8 cellular contexts compared by ENCODE assay signal in genomic region chr15:77118787-77119410, GRCh38. TPM values are rescaled to one million over a fixed set of nuclear protein-coding genes. Genes with fewer than 3 reads are reported as not detected.
DNase-seq lines count a peak whose midpoint lies in the region; ATAC-seq and TF ChIP-seq lines count a peak whose summit lies in the region.

No MANE protein-coding gene starts in this region.

- H3K79me2 ChIP-seq in osteoblast (ENCODE audit: insufficient read depth, low read length): peaks cover 42% of the 10 kb centered on the region

- TF ChIP-seq CTCF in GM13976 (IDR thresholded peaks at IDR 0.05; ENCODE audit: borderline replicate concordance, control extremely low read depth, extremely low read depth, insufficient read depth, missing control alignments): peak; percentile 78
- peak; percentile 82 for TF ChIP-seq CTCF in fibroblast of villous mesenchyme (IDR thresholded peaks at IDR 0.05; ENCODE audit: insufficient read depth, low read depth, low read length)
- TF ChIP-seq CTCF in osteoblast (IDR thresholded peaks at IDR 0.05; ENCODE audit: extremely low read depth, low read depth, low read length): peak; percentile 87

- H3K4me3 ChIP-seq in fibroblast of villous mesenchyme (ENCODE audit: low read depth, low read length): no peak overlapping the region
- H3K4me3 ChIP-seq in osteoblast (ENCODE audit: insufficient read depth, low read length): no peak overlapping the region

- H4K20me1 ChIP-seq in osteoblast (ENCODE audit: insufficient read depth, low read length): peaks cover 14% of the 10 kb centered on the region

- DNase-seq in Ammon's horn (ENCODE audit: low spot score) (peak; percentile 88), GM13976 (ENCODE audit: low spot score) (peak; percentile 53), NCI-H2196 treated with DMSO at 0.1 percent for 48 hours (lab: John Stamatoyannopoulos, UW; ENCODE audit: unreplicated experiment) (peak; percentile 4), fibroblast of villous mesenchyme (ENCODE audit: low read depth) (peak; percentile 82), osteoblast (ENCODE audit: insufficient read length, low spot score, missing footprints) (no peak)
- DNase-seq in activated CD4-positive, alpha-beta T cell treated with anti-CD3 and anti-CD28 coated beads, Interleukin-2, amount 50 U/mL, for 48 hours: peak; percentile 13 to 23

- H3K27ac ChIP-seq in osteoblast (ENCODE audit: low read depth, low read length): peak overlapping the region; percentile 30

- H2AFZ ChIP-seq in osteoblast (ENCODE audit: low read length): no peak overlapping the region

- peaks cover 11% of the 10 kb centered on the region for H3K36me3 ChIP-seq in osteoblast (ENCODE audit: insufficient read depth, low read length)

- ATAC-seq in GM21825 (IDR thresholded peaks at IDR 0.05; ENCODE audit: unreplicated experiment): no peak
- no peak for ATAC-seq in HG03565 (IDR thresholded peaks at IDR 0.05; ENCODE audit: unreplicated experiment)

- no peaks in the 10 kb centered on the region for H3K27me3 ChIP-seq in osteoblast (ENCODE audit: insufficient read depth, low read length)

- H3K4me2 ChIP-seq in osteoblast (ENCODE audit: insufficient read depth, low read length): peak overlapping the region; percentile 37

- peaks cover 18% of the 10 kb centered on the region for H3K4me1 ChIP-seq in osteoblast (ENCODE audit: insufficient read depth, low read length)

- in situ Hi-C loops in GM13976 (cut with MboI; ENCODE audit: low sequenced_read_pairs, unreplicated experiment): loop anchor here (5.0 to 10.0 kb wide), 2 partner anchors 373 to 426 kb away; no protein-coding TSS in a partner anchor

- no peaks in the 10 kb centered on the region for H3K9me3 ChIP-seq in osteoblast (ENCODE audit: low read depth, low read length)

RNA-seq across cellular contexts. Expression of gene TSPAN3, which starts 48.0 kb away (rescaled TPM):
- total RNA-seq in fibroblast of villous mesenchyme: 136 and 203 TPM in 2 replicates
- total RNA-seq in osteoblast: 203 and 235 TPM in 2 replicates
